ENCODE assay signal across 23 cellular contexts in genomic region chr2:126891681-126892500, GRCh38. TPM values are rescaled to one million over a fixed set of nuclear protein-coding genes. Genes with fewer than 3 reads are reported as not detected.
DNase-seq lines count a peak whose midpoint lies in the region; ATAC-seq lines count a peak whose summit lies in the region.
"Had no signal": no experiment of that assay in that cellular context is flagged by ENCODE, and none has a peak within 500 bp of the region (broad histone marks: within the 10 kb centered on the region; RNA-seq: fewer than 3 reads in every experiment).

No MANE protein-coding gene starts in this region.

- DNase-seq in G401 (ENCODE audit: low spot score), result peak; percentile 98
- peak; percentile 81 for DNase-seq in NCI-H2171 (lab: John Stamatoyannopoulos, UW)
- DNase-seq in ecto neural progenitor cell (ENCODE audit: low spot score), result peak; percentile 36
- peak; percentile 6 for DNase-seq in pons (ENCODE audit: low spot score)
- DNase-seq in hippocampal formation (lab: John Stamatoyannopoulos, UW), result no peak
- DNase-seq: CD4-positive, alpha-beta T cell; DMS53; kidney glomerular epithelial cell; naive B cell; NCI-H187; NCI-H526 treated with DMSO at 0.1 percent for 48 hours; sigmoid colon; stimulated activated naive CD4-positive, alpha-beta T cell had no signal

- in situ Hi-C loops in G401 (cut with HindIII; ENCODE audit: low sequenced_read_pairs), result no loop called here

- no peak for ATAC-seq in HG03280 (IDR thresholded peaks at IDR 0.05; ENCODE audit: unreplicated experiment)
- ATAC-seq in HG02973 (IDR thresholded peaks at IDR 0.05; ENCODE audit: unreplicated experiment), result no peak
- ATAC-seq: K562, Right ventricle myocardium inferior had no signal

RNA-seq across cellular contexts. Expression of gene TEX51, which starts 6.8 kb away (rescaled TPM):
- not detected in 2 replicates for total RNA-seq in G401 (2014; rRNA removed; shearing (Covaris generic))
- total RNA-seq: activated CD8-positive, alpha-beta memory T cell treated with anti-CD3 and anti-CD28 coated beads for 36 hours; activated T-helper 1 cell treated with anti-CD3 and anti-CD28 coated beads, Interleukin-12 subunit alpha, Interleukin-12 subunit beta, Interleukin-2, Interleukin-4 antibody, amounts not matched to agents 30 ng/mL and 10 ng/mL and 1 ng/mL, durations not matched to agents 14 hours and 24 hours and 36 hours; CD4-positive, alpha-beta T cell; fibroblast of villous mesenchyme; K562; OCI-LY7; ovary; Right ventricle myocardium inferior; sigmoid colon; thoracic aorta had no signal

Comparison
In these comparisons a context has a peak if more than half of its experiments do, and no peak if none do; other contexts are left out.
1. DNase-seq: peak in G401 (single experiment), NCI-H2171 (single experiment), ecto neural progenitor cell (single experiment) and pons (single experiment); none in hippocampal formation (0 of 2).